Comparison of ENCODE assay signal across 8 cellular contexts in the genomic region with DNA sequence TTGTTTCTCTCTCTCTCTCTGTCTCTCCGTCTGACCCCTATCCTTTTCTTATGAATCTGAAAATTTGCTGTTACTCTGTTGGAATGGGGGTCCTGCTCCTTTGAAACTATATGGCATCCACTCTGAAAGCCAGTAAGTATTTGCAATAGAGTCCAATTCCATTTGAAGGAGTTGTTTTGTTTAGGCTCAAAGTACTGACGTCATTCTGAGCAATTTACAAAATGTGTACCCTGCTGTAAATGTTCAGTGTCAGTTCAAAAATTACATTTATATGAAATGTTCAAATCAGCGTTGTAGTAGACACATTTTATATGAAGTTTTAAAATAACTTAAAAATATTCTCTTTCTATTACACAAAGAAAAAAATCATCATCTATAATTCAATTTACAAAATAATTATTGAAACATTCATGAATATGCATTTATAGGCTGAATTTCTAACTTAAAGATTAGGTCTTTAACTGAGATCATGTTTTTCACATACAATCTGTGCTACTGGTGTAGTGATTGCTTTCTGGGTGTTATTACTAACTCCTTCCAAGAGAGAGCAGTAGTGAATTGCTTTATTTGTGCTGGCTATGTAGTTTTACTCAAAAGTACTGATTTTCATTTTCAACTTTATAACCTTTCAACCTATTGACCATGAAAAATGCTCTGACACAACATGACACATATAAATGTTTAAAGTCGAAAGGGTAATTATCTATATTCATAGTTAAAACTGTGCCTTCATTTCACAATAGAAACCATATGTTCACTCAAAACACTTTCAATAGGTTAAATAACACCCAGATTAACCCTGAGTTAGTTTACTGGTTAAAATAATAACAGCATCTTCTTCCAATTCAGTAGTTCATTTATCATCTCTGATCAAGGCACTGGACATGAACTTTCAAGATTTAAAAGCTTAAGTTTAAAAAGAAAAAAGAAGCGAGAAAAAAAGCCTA.
A peak's percentile ranks its signal among the peaks of the same experiment; 100 is the strongest.
DNase-seq lines count a peak whose midpoint lies in the region; ATAC-seq, FAIRE-seq and TF ChIP-seq lines count a peak whose summit lies in the region.

No MANE protein-coding gene starts in this region.

- TF ChIP-seq POLR2A in H54 (IDR thresholded peaks at IDR 0.05; ENCODE audit: low read depth, low read length) (no peak), esophagus squamous epithelium (IDR thresholded peaks at IDR 0.05) (no peak)

- TF ChIP-seq CTCF in GM10266 (IDR thresholded peaks at IDR 0.05; ENCODE audit: control insufficient read depth, insufficient read depth, low read depth, missing control alignments) (peak; percentile 33), epithelial cell of esophagus (IDR thresholded peaks at IDR 0.05; ENCODE audit: insufficient read depth, low read depth, low read length, missing control alignments) (peak; percentile 63), thoracic aorta (IDR thresholded peaks at IDR 0.05) (peak; percentile 57), esophagus squamous epithelium (IDR thresholded peaks at IDR 0.05) (peak in 1 of 6 experiments; percentile 21)

- ATAC-seq in thoracic aorta (ENCODE audit: insufficient number of reproducible peaks, low FRiP score, low read depth) = no peak

- H3K4me1 ChIP-seq in thoracic aorta (ENCODE audit: control insufficient read depth in 1 of 2, low read depth in 2 of 2) (no peaks in the 10 kb centered on the region), esophagus squamous epithelium (no peaks in the 10 kb centered on the region)

- peak; percentile 52 for FAIRE-seq in H54 (lab: Jason Lieb, UNC)

- H3K27ac ChIP-seq in thoracic aorta = no peak overlapping the region
- H3K27ac ChIP-seq in esophagus squamous epithelium = no peak overlapping the region

- H3K9me3 ChIP-seq in thoracic aorta = no peaks in the 10 kb centered on the region
- H3K9me3 ChIP-seq in esophagus squamous epithelium = no peaks in the 10 kb centered on the region

- intact Hi-C loops in esophagus squamous epithelium (cut with DNase I) = no loop called here

- DNase-seq in GM10266 (ENCODE audit: extremely low spot score) (peak; percentile 28), H54 (ENCODE audit: insufficient read length, low spot score) (peak; percentile 6), NCI-H2029 treated with DMSO at 0.1 percent for 48 hours (lab: John Stamatoyannopoulos, UW) (peak; percentile 25), epithelial cell of esophagus (ENCODE audit: low read depth) (peak; percentile 45), thoracic aorta (ENCODE audit: low spot score) (no peak), GOT3 (lab: John Stamatoyannopoulos, UW) (no peak), esophagus squamous epithelium (lab: John Stamatoyannopoulos, UW) (no peak), middle frontal gyrus (ENCODE audit: extremely low spot score, low spot score) (no peak)

- H3K4me3 ChIP-seq in epithelial cell of esophagus (ENCODE audit: low read length) = no peak overlapping the region
- H3K4me3 ChIP-seq in thoracic aorta = no peak overlapping the region
- no peak overlapping the region for H3K4me3 ChIP-seq in esophagus squamous epithelium

- WGBS in esophagus squamous epithelium, 2 donors = 50 to 53% methylated on average over 5 of the region's 5 CpGs

- H3K27me3 ChIP-seq in thoracic aorta (replicated peaks; ENCODE audit: insufficient read depth) (no peaks in the 10 kb centered on the region), esophagus squamous epithelium (no peaks in the 10 kb centered on the region)

- H3K36me3 ChIP-seq in thoracic aorta = no peaks in the 10 kb centered on the region
- no peaks in the 10 kb centered on the region for H3K36me3 ChIP-seq in esophagus squamous epithelium

Comparison
In these comparisons a context has a peak if more than half of its experiments do, and no peak if none do; other contexts are left out.
1. DNase-seq: peak in GM10266 (single experiment), H54 (single experiment), NCI-H2029 treated with DMSO at 0.1 percent for 48 hours (single experiment) and epithelial cell of esophagus (single experiment); none in thoracic aorta (single experiment), GOT3 (single experiment), esophagus squamous epithelium (single experiment) and middle frontal gyrus (single experiment).